Comparison of ENCODE assay signal across 17 cellular contexts in genomic region chr1:80594013-80594412, GRCh38.
DNase-seq lines count a peak whose midpoint lies in the region; ATAC-seq and TF ChIP-seq lines count a peak whose summit lies in the region.
"Had no signal": no experiment of that assay in that cellular context is flagged by ENCODE, and none has a peak within 500 bp of the region (broad histone marks: within the 10 kb centered on the region; RNA-seq: fewer than 3 reads in every experiment).

No MANE protein-coding gene starts in this region.

- H4K20me1 ChIP-seq in PC-9 (ENCODE audit: insufficient read depth) (no peaks in the 10 kb centered on the region), smooth muscle cell (ENCODE audit: low read depth) (no peaks in the 10 kb centered on the region)

- peak overlapping the region; percentile 29; the same call in 1 of the 2 replicates for H3K4me3 ChIP-seq in PC-9
- no peak overlapping the region for H3K4me3 ChIP-seq in smooth muscle cell
- H3K4me3 ChIP-seq: SK-N-MC had no signal

- H3K36me3 ChIP-seq in PC-9 (ENCODE audit: low read depth), result no peaks in the 10 kb centered on the region
- H3K36me3 ChIP-seq in smooth muscle cell (ENCODE audit: low read depth), result no peaks in the 10 kb centered on the region
- H3K36me3 ChIP-seq: BE2C had no signal

- BruUV-seq in PC-9 (replicated peaks; lab: Mats Ljungman, UMichigan), result no TSS peak

- H3F3A ChIP-seq in PC-9 (ENCODE audit: insufficient read depth, low read depth) (no peaks in the 10 kb centered on the region), smooth muscle cell (ENCODE audit: low read depth) (no peaks in the 10 kb centered on the region)

- H3K27ac Mint-ChIP-seq in T-helper 17 cell, result no peak overlapping the region
- H3K27ac Mint-ChIP-seq: HFFc6, IgD-negative memory B cell had no signal

- H3K9ac ChIP-seq in smooth muscle cell (ENCODE audit: low read depth), result no peak overlapping the region

- DNase-seq in SIG-M5 treated with dmso at 0.1 percent for 504 hours (lab: John Stamatoyannopoulos, UW; ENCODE audit: unreplicated experiment) (peak; percentile 44), SIG-M5 (lab: John Stamatoyannopoulos, UW) (no peak), PC-9 (peak; percentile 34 to 87), foreskin keratinocyte (peak; percentile 16 to 36), smooth muscle cell (lab: John Stamatoyannopoulos, UW; ENCODE audit: unreplicated experiment) (no peak), HuH-7.5 (ENCODE audit: low spot score) (no peak), NCI-H2107 (lab: John Stamatoyannopoulos, UW) (no peak), T-helper 17 cell (no peak)
- DNase-seq: 8988T, BE2C, DMS 273 treated with DMSO at 0.1 percent for 48 hours, HFFc6, NCI-H187 treated with DMSO at 0.1 percent for 48 hours, NCI-H2171 treated with DMSO at 0.1 percent for 48 hours, NCI-H774 had no signal

- H3K27ac ChIP-seq in PC-9 (peak overlapping the region; percentile 64), foreskin keratinocyte (no peak overlapping the region), smooth muscle cell (ENCODE audit: low read depth) (peak overlapping the region; percentile 27)
- H3K27ac ChIP-seq: SK-N-MC had no signal

- H3K4me3 Mint-ChIP-seq in T-helper 17 cell, result no peak overlapping the region
- H3K4me3 Mint-ChIP-seq: HFFc6 had no signal

- H2AFZ ChIP-seq in PC-9 (0 out of 2 replicates have a peak overlapping the region, but pooled peaks have one; percentile 2), smooth muscle cell (ENCODE audit: low read depth) (no peak overlapping the region)

- H3K4me2 ChIP-seq in PC-9 (peak overlapping the region; percentile 62), smooth muscle cell (no peak overlapping the region)

- TF ChIP-seq CTCF in PC-9 (conservative IDR thresholded peaks at IDR 0.05) (no peak), foreskin keratinocyte (conservative IDR thresholded peaks at IDR 0.05) (no peak), smooth muscle cell (IDR thresholded peaks at IDR 0.05; ENCODE audit: borderline replicate concordance, insufficient read depth, poor library complexity, severe bottlenecking) (no peak)

- intact Hi-C loops in PC-9 (cut with micrococcal nuclease; ENCODE audit: unreplicated experiment), result no loop called here

- H3K27me3 Mint-ChIP-seq in T-helper 17 cell, result no peaks in the 10 kb centered on the region
- H3K27me3 Mint-ChIP-seq: IgD-negative memory B cell had no signal

- 60% methylated on average over 2 of the region's 3 CpGs for WGBS in smooth muscle cell (ENCODE audit: low lambda C conversion rate)

- POLR2A ChIA-PET in PC-9 (lab: Charles Lee; ENCODE audit: unreplicated experiment), result interaction anchor here (0.6 kb wide), 1 partner anchor 48 kb away, joined by 7 read pairs; no protein-coding TSS in a partner anchor

- H3K36me3 Mint-ChIP-seq in T-helper 17 cell (ENCODE audit: low read depth), result no peaks in the 10 kb centered on the region

- H3K9me3 ChIP-seq in PC-9 (ENCODE audit: insufficient read depth, low read depth) (peaks cover 31% of the 10 kb centered on the region), smooth muscle cell (replicated peaks; ENCODE audit: low read depth) (no peaks in the 10 kb centered on the region), T-helper 17 cell (ENCODE audit: control insufficient read depth, low read length, poor library complexity, severe bottlenecking) (peaks cover 4% of the 10 kb centered on the region)
- H3K9me3 ChIP-seq: BE2C had no signal

- CTCF ChIA-PET in PC-9 (lab: Charles Lee), result no interaction called here

- no peaks in the 10 kb centered on the region for H3K27me3 ChIP-seq in PC-9 (ENCODE audit: insufficient read depth, low read depth)
- H3K27me3 ChIP-seq in foreskin keratinocyte, result no peaks in the 10 kb centered on the region
- no peaks in the 10 kb centered on the region for H3K27me3 ChIP-seq in smooth muscle cell (ENCODE audit: low read depth)
- H3K27me3 ChIP-seq: BE2C had no signal

- no peaks in the 10 kb centered on the region for H3K4me1 Mint-ChIP-seq in T-helper 17 cell

- H3K79me2 ChIP-seq in PC-9 (ENCODE audit: low read depth), result no peaks in the 10 kb centered on the region
- no peaks in the 10 kb centered on the region for H3K79me2 ChIP-seq in smooth muscle cell (ENCODE audit: low read depth)

- no peaks in the 10 kb centered on the region for H3K9me2 ChIP-seq in PC-9 (ENCODE audit: insufficient read depth)

- no peak for ATAC-seq in foreskin keratinocyte
- no peak for ATAC-seq in T-helper 17 cell

- H3K4me1 ChIP-seq in PC-9 (replicated peaks; ENCODE audit: insufficient read depth) (peaks cover 19% of the 10 kb centered on the region), foreskin keratinocyte (no peaks in the 10 kb centered on the region), smooth muscle cell (ENCODE audit: low read depth) (no peaks in the 10 kb centered on the region)
- H3K4me1 ChIP-seq: BE2C had no signal

Comparison
In these comparisons a context has a peak if more than half of its experiments do, and no peak if none do; other contexts are left out.
1. DNase-seq: peak in SIG-M5 treated with dmso at 0.1 percent for 504 hours (single experiment), PC-9 (2 of 2) and foreskin keratinocyte (2 of 2); none in SIG-M5 (single experiment), smooth muscle cell (single experiment), HuH-7.5 (single experiment), NCI-H2107 (single experiment) and T-helper 17 cell (0 of 3).